ENCODE assay signal across 1 cellular context in the genomic region with DNA sequence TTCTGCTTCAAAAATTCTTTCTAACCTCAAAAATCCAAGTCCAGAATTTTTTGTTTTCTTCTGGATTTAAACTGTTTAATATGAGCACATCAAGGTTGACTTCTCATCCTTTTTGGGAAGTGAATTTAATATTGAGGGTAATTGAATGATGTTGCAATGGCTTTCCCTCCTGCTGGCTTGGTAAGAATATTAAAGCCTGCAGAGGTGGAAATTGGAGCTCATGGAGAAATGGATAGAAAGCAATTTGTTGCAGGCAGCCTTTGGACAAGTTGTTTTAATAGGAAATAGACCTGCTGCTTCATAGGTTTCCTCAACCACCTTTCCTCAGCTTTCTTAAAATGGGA.
TF ChIP-seq lines count a peak whose summit lies in the region.

No MANE protein-coding gene starts in this region.

TF ChIP-seq in endothelial cell of umbilical vein, 7 proteins besides CTCF, POLR2A, EP300 and RAD21 (continued from another document):
- no peak for TF ChIP-seq POLR2AphosphoS5 (IDR thresholded peaks at IDR 0.05; ENCODE audit: insufficient read depth, low read depth, low read length)
- no peak for TF ChIP-seq MYC (IDR thresholded peaks at IDR 0.05; ENCODE audit: low read depth, low read length)
- TF ChIP-seq EZH2 (IDR thresholded peaks at IDR 0.05; ENCODE audit: borderline replicate concordance, low read depth, low read length, severe bottlenecking) = no peak
TF ChIP-seq in endothelial cell of umbilical vein: peak in this region for 0.
